8 cellular contexts compared by ENCODE assay signal in the genomic region with DNA sequence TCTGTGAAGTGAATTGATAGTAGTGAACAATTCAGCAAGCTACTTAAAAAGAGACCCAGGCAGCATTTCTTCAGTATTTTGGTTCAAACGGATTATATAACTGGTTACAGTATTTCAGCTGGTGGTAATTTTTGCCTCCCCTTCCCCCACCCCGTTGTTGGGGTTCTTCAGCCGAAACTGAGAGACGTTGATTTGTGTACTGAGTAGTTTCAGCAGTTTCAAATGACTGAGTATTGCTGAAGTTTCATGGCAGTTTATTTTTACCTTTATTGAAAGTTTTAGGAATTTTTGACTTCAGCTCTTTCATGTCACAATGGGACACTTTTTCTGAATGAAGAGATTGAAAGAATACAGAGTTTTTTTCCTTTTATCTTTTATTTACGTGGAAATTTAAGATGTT. TPM values are rescaled to one million over a fixed set of nuclear protein-coding genes. Genes with fewer than 3 reads are reported as not detected.
DNase-seq lines count a peak whose midpoint lies in the region; ATAC-seq and TF ChIP-seq lines count a peak whose summit lies in the region.

No MANE protein-coding gene starts in this region.

- 0 to 1% (median 1%) methylated on average over 5 of the region's 5 CpGs for WGBS in heart left ventricle, 4 donors
- WGBS in endodermal cell (ENCODE audit: insufficient coverage in 1 of 2, insufficient read length in 1 of 2), 2 experiments = 4% methylated on average over 5 of the region's 5 CpGs; no CpG with 5 or more reads in 1 of the 2 experiments

- peaks cover 39% of the 10 kb centered on the region for H3K36me3 Mint-ChIP-seq in endodermal cell (ENCODE audit: low read depth)

- TF ChIP-seq POLR2A in heart left ventricle (IDR thresholded peaks at IDR 0.05) = no peak

- DNase-seq in heart left ventricle = no peak
- no peak for DNase-seq in left cardiac atrium
- no peak for DNase-seq in endodermal cell
- DNase-seq in left lobe of liver (ENCODE audit: low spot score) = no peak
- no peak for DNase-seq in NK-92 treated with Interleukin-12 subunit alpha and Interleukin-12 subunit beta, amount 100 ng/mL, for 24 hours (lab: John Stamatoyannopoulos, UW)
- DNase-seq in NCI-H146 (lab: John Stamatoyannopoulos, UW) = no peak

- H3K27ac Mint-ChIP-seq in endodermal cell = peak overlapping the region; percentile 98

- peak overlapping the region; percentile 99 for H3K9ac ChIP-seq in endodermal cell (ENCODE audit: extremely low read depth, low read length, poor library complexity, severe bottlenecking)

- H3K27me3 Mint-ChIP-seq in endodermal cell (ENCODE audit: insufficient read depth) = no peaks in the 10 kb centered on the region

- H3K36me3 ChIP-seq in heart left ventricle (peaks cover 0 to 6% (median 0%) of the 10 kb centered on the region in 9 donors), endodermal cell (ENCODE audit: control insufficient read depth, insufficient read depth, low read length) (peaks cover 40% of the 10 kb centered on the region), neuron (ENCODE audit: insufficient read depth, low read length) (peaks cover 24% of the 10 kb centered on the region)

- peaks cover 9 to 67% (median 46%) of the 10 kb centered on the region in 12 donors for H3K4me1 ChIP-seq in heart left ventricle
- no peaks in the 10 kb centered on the region for H3K4me1 ChIP-seq in endodermal cell (ENCODE audit: control insufficient read depth, insufficient read depth, low read length)
- peaks cover 25% of the 10 kb centered on the region for H3K4me1 ChIP-seq in neuron (ENCODE audit: insufficient read depth, low read length)

- H3K27me3 ChIP-seq in heart left ventricle = no peaks in the 10 kb centered on the region
- no peaks in the 10 kb centered on the region for H3K27me3 ChIP-seq in endodermal cell (ENCODE audit: control insufficient read depth, insufficient read depth, low read length, poor library complexity, severe bottlenecking)
- no peaks in the 10 kb centered on the region for H3K27me3 ChIP-seq in neuron (ENCODE audit: insufficient read depth, low read length)

- peak overlapping the region; percentile 71 to 98 (median 89) for H3K4me3 ChIP-seq in heart left ventricle
- peak overlapping the region; percentile 100 for H3K4me3 ChIP-seq in endodermal cell (ENCODE audit: low read length)
- peak overlapping the region; percentile 65 for H3K4me3 ChIP-seq in neuron (ENCODE audit: low read length)

- no peaks in the 10 kb centered on the region for H3K9me3 ChIP-seq in heart left ventricle
- H3K9me3 ChIP-seq in endodermal cell (ENCODE audit: control insufficient read depth, low read length) = no peaks in the 10 kb centered on the region
- H3K9me3 ChIP-seq in neuron (ENCODE audit: low read length) = no peaks in the 10 kb centered on the region

- H3K27ac ChIP-seq in heart left ventricle = peak overlapping the region in 9 of 12 donors; percentile 31 to 100 (median 99)
- peak overlapping the region; percentile 99 for H3K27ac ChIP-seq in VCaP
- no peak overlapping the region for H3K27ac ChIP-seq in endodermal cell (ENCODE audit: low read depth, low read length)

- TF ChIP-seq CTCF in heart left ventricle (IDR thresholded peaks at IDR 0.05) (no peak), VCaP (conservative IDR thresholded peaks at IDR 0.05) (no peak), endodermal cell (conservative IDR thresholded peaks at IDR 0.05) (no peak)

- H3K4me3 Mint-ChIP-seq in endodermal cell = peak overlapping the region; percentile 99

- no peaks in the 10 kb centered on the region for H3K9me3 Mint-ChIP-seq in endodermal cell

- H2AFZ ChIP-seq in neuron (ENCODE audit: low read depth, low read length) = no peak overlapping the region

- ATAC-seq in heart left ventricle (no peak), left cardiac atrium (no peak), left lobe of liver (no peak)

- H3K4me1 Mint-ChIP-seq in endodermal cell = peaks cover 32% of the 10 kb centered on the region

- intact Hi-C loops in heart left ventricle (cut with DNase I) (loop anchor here in 4 of 10 donors (5.0 to 10.0 kb wide), 3 partner anchors 37 to 1181 kb away; a partner anchor contains a TSS), left cardiac atrium (cut with DNase I) (loop anchor here in 1 of 2 donors (5.0 kb wide), 1 partner anchor 42 kb away; no protein-coding TSS in a partner anchor)

RNA-seq across cellular contexts. Expression of a gene that starts 1.7 kb away (rescaled TPM):
- total RNA-seq in heart left ventricle = 10 to 100 TPM; 41.8 to 60.9 (median 50.1) TPM
- polyA plus RNA-seq in heart left ventricle = 10 to 100 TPM; 31.0 to 48.3 TPM
- total RNA-seq in left cardiac atrium = 10 to 100 TPM; 50.5 to 58.4 TPM
- total RNA-seq in endodermal cell = 100 to 1,000 TPM; 109 to 124 TPM
- polyA plus RNA-seq in endodermal cell (2013, experiment 1 of 2) = 90.3 TPM
- 95.6 TPM for polyA plus RNA-seq in endodermal cell (2013, experiment 2 of 2)
- 20.5 TPM for total RNA-seq in left lobe of liver
